In genomic region chr9:135907446-135908333, GRCh38 we compare ENCODE assay signal across 8 cellular contexts. TPM values are rescaled to one million over a fixed set of nuclear protein-coding genes. Genes with fewer than 3 reads are reported as not detected.
DNase-seq lines count a peak whose midpoint lies in the region; ATAC-seq, FAIRE-seq and TF ChIP-seq lines count a peak whose summit lies in the region.

Gene CAMSAP1, minus strand, starts transcription at chr9:135907546. Its CDS starts 387 bp downstream, at chr9:135907159.

- peak within 1 kb of the TSS; percentile 59 for H2AFZ ChIP-seq in keratinocyte (ENCODE audit: control insufficient read depth, low read length)

- H3K79me2 ChIP-seq in keratinocyte (ENCODE audit: control insufficient read depth, insufficient read depth, low read length): peaks cover 35% of the 10 kb centered on the region

- ATAC-seq in GM19035 (IDR thresholded peaks at IDR 0.05; ENCODE audit: unreplicated experiment) (peak; percentile 75), HG03342 (IDR thresholded peaks at IDR 0.05; ENCODE audit: unreplicated experiment) (peak; percentile 69)

- dilution Hi-C loops in keratinocyte (cut with MboI; ENCODE audit: extremely low pct_ligation_motif_present, low sequenced_read_pairs): no loop called here

- FAIRE-seq in keratinocyte (lab: Jason Lieb, UNC): no peak

- TF ChIP-seq CTCF in AG10803 (conservative IDR thresholded peaks at IDR 0.05; ENCODE audit: low read length) (no peak), keratinocyte (optimal IDR thresholded peaks at IDR 0.05 in 1 of 3, IDR thresholded peaks at IDR 0.05 in 1 of 3, conservative IDR thresholded peaks at IDR 0.05 in 1 of 3; ENCODE audit: extremely low read depth in 1 of 3, insufficient read depth in 2 of 3, low read length in 3 of 3) (no peak)

- H3K4me1 ChIP-seq in keratinocyte (ENCODE audit: control insufficient read depth, extremely low read depth, insufficient read depth, low read length): peaks cover 42% of the 10 kb centered on the region

- peak within 1 kb of the TSS; percentile 89 for H3K4me2 ChIP-seq in keratinocyte (ENCODE audit: control insufficient read depth, extremely low read depth, insufficient read depth, low read depth, low read length)

- no peaks in the 10 kb centered on the region for H4K20me1 ChIP-seq in keratinocyte (ENCODE audit: control insufficient read depth, extremely low read depth, insufficient read depth, low read length)

- no peaks in the 10 kb centered on the region for H3K27me3 ChIP-seq in keratinocyte (ENCODE audit: control insufficient read depth, extremely low read depth, insufficient read depth, low read length)

- H3K9ac ChIP-seq in keratinocyte (ENCODE audit: control insufficient read depth, extremely low read depth, insufficient read depth, low read length): peak within 1 kb of the TSS; percentile 84

- H3K36me3 ChIP-seq in keratinocyte (ENCODE audit: control insufficient read depth in 2 of 2, extremely low read depth in 1 of 2, insufficient read depth in 2 of 2, low read length in 2 of 2): peaks cover 16 to 20% of the 10 kb centered on the region in 2 experiments

- peak within 1 kb of the TSS; percentile 94 for H3K27ac ChIP-seq in keratinocyte (ENCODE audit: control insufficient read depth, insufficient read depth, low read length)

- DNase-seq in AG10803 (ENCODE audit: low read depth): peak; percentile 90
- DNase-seq in NCI-H446 treated with DMSO at 0.1 percent for 48 hours (lab: John Stamatoyannopoulos, UW): peak; percentile 74
- DNase-seq in activated CD4-positive, CD25-positive, alpha-beta regulatory T cell treated with anti-CD3 and anti-CD28 coated beads, Interleukin-2, amount 50 U/mL, for 72 hours: peak; percentile 95
- peak; percentile 89 for DNase-seq in cerebellar cortex (ENCODE audit: low spot score)
- peak; percentile 48 for DNase-seq in keratinocyte (ENCODE audit: low read depth, low spot score)
- DNase-seq in stimulated activated CD4-positive, alpha-beta T cell treated with anti-CD3 and anti-CD28 coated beads, Interleukin-12 subunit alpha, Interleukin-12 subunit beta, amount 100 ng/mL, for 48 hours (ENCODE audit: low read depth in 2 of 3, low spot score in 1 of 3): peak; percentile 90 to 93 (median 92)

- no peaks in the 10 kb centered on the region for H3K9me3 ChIP-seq in keratinocyte (ENCODE audit: control insufficient read depth, low read depth, low read length)

- peaks cover 2% of the 10 kb centered on the region for H3K9me1 ChIP-seq in keratinocyte (ENCODE audit: control insufficient read depth, extremely low read depth, insufficient read depth, low read length)

- peak within 1 kb of the TSS; percentile 74 for H3K4me3 ChIP-seq in AG10803 (ENCODE audit: low read length)
- peak within 1 kb of the TSS; percentile 66 to 73 (median 69) for H3K4me3 ChIP-seq in keratinocyte (ENCODE audit: control insufficient read depth in 2 of 3, extremely low read depth in 1 of 3, insufficient read depth in 2 of 3, low read depth in 1 of 3, low read length in 3 of 3)

RNA-seq across cellular contexts. Expression of gene CAMSAP1, which starts in this region (rescaled TPM):
- 5.0 to 8.3 TPM (median 6.0 TPM) in 3 replicates for polyA plus RNA-seq in keratinocyte
- polyA plus RNA-seq in keratinocyte (2011; ENCODE audit: low read depth): 6.7 TPM
- polyA plus RNA-seq in keratinocyte (2011; cell fraction: cytosol; rRNA removed): 5.4 and 5.5 TPM in 2 replicates
- polyA plus RNA-seq in keratinocyte (2011; cell fraction: nucleus; rRNA removed): 12.0 and 12.2 TPM in 2 replicates
- 10.2 and 10.7 TPM in 2 replicates for polyA plus RNA-seq in keratinocyte (2012; ENCODE audit: low replicate concordance)
- 11.7 to 20.7 TPM (median 17.3 TPM) in 3 replicates for polyA minus RNA-seq in keratinocyte
- polyA minus RNA-seq in keratinocyte (2011; cell fraction: cytosol; rRNA and poly(A)+ RNA removed): 43.2 TPM
- polyA minus RNA-seq in keratinocyte (2011; cell fraction: nucleus; rRNA and poly(A)+ RNA removed): 12.7 and 14.0 TPM in 2 replicates

Comparison
In these comparisons a context has a peak if more than half of its experiments do, and no peak if none do; other contexts are left out.
1. Peak in every context shown above with its lines: DNase-seq, ATAC-seq, H3K4me3 ChIP-seq and H3K27ac ChIP-seq.